Comparison of ENCODE assay signal across 18 cellular contexts in the genomic region with DNA sequence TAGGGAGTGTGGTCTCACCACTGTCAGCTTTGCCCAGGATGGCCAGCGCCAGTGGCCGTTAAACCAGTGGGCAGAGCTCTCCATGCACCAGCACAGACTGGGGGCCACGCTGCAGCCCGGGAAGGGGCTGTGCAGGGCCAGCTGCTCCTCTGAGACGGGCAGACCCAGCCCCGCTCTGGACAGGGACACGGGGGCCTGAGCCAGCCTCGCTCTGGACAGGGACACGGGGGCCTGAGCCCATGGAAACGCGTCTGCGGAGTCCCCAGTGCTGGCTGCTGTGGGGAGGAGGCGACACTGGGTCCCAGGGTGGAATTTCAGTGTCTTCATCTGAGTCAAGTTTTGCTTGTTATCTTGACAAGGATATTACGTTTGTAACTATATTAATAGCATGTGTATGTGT.
"Had no signal": no experiment of that assay in that cellular context is flagged by ENCODE, and none has a peak within 500 bp of the region (broad histone marks: within the 10 kb centered on the region; RNA-seq: fewer than 3 reads in every experiment).

No MANE protein-coding gene starts in this region.

- H3K27me3 Mint-ChIP-seq: memory B cell had no signal

- H3K4me1 Mint-ChIP-seq: memory B cell had no signal

- H3K27ac Mint-ChIP-seq: memory B cell had no signal

- H3K27ac ChIP-seq: coronary artery, dorsolateral prefrontal cortex, esophagus muscularis mucosa, foreskin keratinocyte, gastroesophageal sphincter, heart left ventricle, left ventricle myocardium inferior had no signal

- H3K9me3 Mint-ChIP-seq: memory B cell had no signal

- DNase-seq: dermis blood vessel endothelial cell; dorsolateral prefrontal cortex; effector CD4-positive, alpha-beta T cell; effector memory CD4-positive, alpha-beta T cell; foreskin keratinocyte; heart left ventricle; hippocampal formation; left colon; left ventricle myocardium inferior; mammary epithelial cell; mesendoderm; midbrain had no signal

- ATAC-seq: foreskin keratinocyte, gastroesophageal sphincter, heart left ventricle, left colon, left lobe of liver had no signal

- H3K4me3 ChIP-seq: coronary artery, dorsolateral prefrontal cortex, esophagus muscularis mucosa, gastroesophageal sphincter, heart left ventricle, left ventricle myocardium inferior, lung had no signal

- H3K4me3 Mint-ChIP-seq: memory B cell had no signal

- H3K36me3 Mint-ChIP-seq: memory B cell had no signal

- H3K27me3 ChIP-seq: foreskin keratinocyte had no signal

- H3K36me3 ChIP-seq: esophagus muscularis mucosa, gastroesophageal sphincter, heart left ventricle, left ventricle myocardium inferior had no signal

- H3K4me1 ChIP-seq: esophagus muscularis mucosa, foreskin keratinocyte, gastroesophageal sphincter, left ventricle myocardium inferior had no signal

- H3K9me3 ChIP-seq: esophagus muscularis mucosa, gastroesophageal sphincter, heart left ventricle, left ventricle myocardium inferior had no signal
